Comparison of ENCODE assay signal across 25 cellular contexts in the genomic region with DNA sequence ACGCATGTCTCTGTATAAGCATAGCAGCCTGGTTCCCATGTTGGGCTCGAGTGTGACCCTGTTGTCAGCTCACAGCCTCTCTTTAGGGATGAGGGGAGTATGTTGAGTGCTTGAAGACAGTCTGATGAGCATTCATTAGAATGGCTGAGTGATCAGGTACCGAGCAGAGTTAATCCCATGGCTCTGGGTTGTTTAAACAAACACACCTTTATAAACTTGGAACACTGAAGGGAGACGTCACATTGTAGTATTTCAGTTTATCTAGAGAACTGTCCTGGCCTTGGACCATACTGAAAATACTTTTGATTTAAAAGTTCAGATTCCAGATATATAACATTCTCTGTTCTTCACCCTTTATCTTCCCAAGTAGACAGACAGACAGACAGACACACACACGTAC.
"Had no signal": no experiment of that assay in that cellular context is flagged by ENCODE, and none has a peak within 500 bp of the region (broad histone marks: within the 10 kb centered on the region; RNA-seq: fewer than 3 reads in every experiment).

No MANE protein-coding gene starts in this region.

- H3K4me1 Mint-ChIP-seq: activated CD4-positive, alpha-beta memory T cell treated with anti-CD3 and anti-CD28 coated beads, Interleukin-2, amount 10 ng/mL, durations not matched to agents 7 days and 5 days; activated CD4-positive, alpha-beta T cell treated with anti-CD3 and anti-CD28 coated beads, Interleukin-2, amount 10 ng/mL, durations not matched to agents 7 days and 5 days; stimulated activated memory B cell treated with anti-CD40 and anti-IgM and Interleukin-4, amounts not matched to agents 10 μg/mL and 1 μg/mL and 100 μg/mL, for 72 hours; stimulated activated naive CD8-positive, alpha-beta T cell treated with anti-CD3 and anti-CD28 coated beads, Interleukin-15, amount 100 ng/mL, for 72 hours had no signal

- H3K27ac ChIP-seq: foreskin keratinocyte, neural progenitor cell, skin epidermis, tibial artery had no signal

- H3K36me3 ChIP-seq: esophagus muscularis mucosa, neural progenitor cell, tibial artery had no signal

- DNase-seq: activated CD4-positive, alpha-beta memory T cell treated with anti-CD3 and anti-CD28 coated beads, Interleukin-2, amount 10 ng/mL, durations not matched to agents 7 days and 5 days; activated CD4-positive, alpha-beta T cell treated with anti-CD3 and anti-CD28 coated beads for 1 hour; activated CD4-positive, alpha-beta T cell treated with anti-CD3 and anti-CD28 coated beads, Interleukin-2, amount 10 ng/mL, durations not matched to agents 7 days and 5 days; activated CD8-positive, alpha-beta memory T cell treated with anti-CD3 and anti-CD28 coated beads, Interleukin-2, amount 50 U/mL, for 48 hours; activated gamma-delta T cell treated with Interleukin-2 at 50 U/mL for 16 hours; activated naive CD4-positive, alpha-beta T cell treated with anti-CD3 and anti-CD28 coated beads, Interleukin-2, amount 50 U/mL, for 16 hours; activated T-cell treated with anti-CD3 and anti-CD28 coated beads, Interleukin-2, amount 50 U/mL, for 24 hours; amygdala; caudate nucleus; foreskin keratinocyte; left ventricle myocardium superior; mammary epithelial cell; midbrain; naive thymus-derived CD8-positive, alpha-beta T cell; stimulated activated CD4-positive, alpha-beta T cell treated with anti-CD3 and anti-CD28 coated beads, Interleukin-1b, Interleukin-23, amount 100 ng/mL, for 48 hours; stimulated activated CD4-positive, alpha-beta T cell treated with anti-CD3 and anti-CD28 coated beads, Interleukin-4, amount 100 ng/mL, for 4 hours; stimulated activated CD8-positive, alpha-beta memory T cell treated with anti-CD3 and anti-CD28 coated beads, Interleukin-4, amount 100 ng/mL, for 48 hours; stimulated activated naive CD8-positive, alpha-beta T cell treated with anti-CD3 and anti-CD28 coated beads, Interleukin-15, amount 100 ng/mL, for 72 hours; T-helper 2 cell; tibial artery had no signal

- H3K9me3 ChIP-seq: esophagus muscularis mucosa, tibial artery had no signal

- ATAC-seq: foreskin keratinocyte; left ventricle myocardium superior; naive thymus-derived CD8-positive, alpha-beta T cell; sciatic nerve; stimulated activated naive CD8-positive, alpha-beta T cell treated with anti-CD3 and anti-CD28 coated beads, Interleukin-15, amount 100 ng/mL, for 72 hours had no signal

- H3K4me3 Mint-ChIP-seq: activated CD4-positive, alpha-beta memory T cell treated with anti-CD3 and anti-CD28 coated beads, Interleukin-2, amount 10 ng/mL, durations not matched to agents 7 days and 5 days; activated CD4-positive, alpha-beta T cell treated with anti-CD3 and anti-CD28 coated beads, Interleukin-2, amount 10 ng/mL, durations not matched to agents 7 days and 5 days; activated T-cell treated with anti-CD3 and anti-CD28 coated beads, Interleukin-2, amount 50 U/mL, for 24 hours; naive thymus-derived CD8-positive, alpha-beta T cell; neural progenitor cell; stimulated activated memory B cell treated with anti-CD40 and anti-IgM and Interleukin-4, amounts not matched to agents 10 μg/mL and 1 μg/mL and 100 μg/mL, for 72 hours; stimulated activated naive CD8-positive, alpha-beta T cell treated with anti-CD3 and anti-CD28 coated beads, Interleukin-15, amount 100 ng/mL, for 72 hours had no signal

- H3K27ac Mint-ChIP-seq: activated CD4-positive, alpha-beta memory T cell treated with anti-CD3 and anti-CD28 coated beads, Interleukin-2, amount 10 ng/mL, durations not matched to agents 7 days and 5 days; activated CD4-positive, alpha-beta T cell treated with anti-CD3 and anti-CD28 coated beads, Interleukin-2, amount 10 ng/mL, durations not matched to agents 7 days and 5 days; activated T-cell treated with anti-CD3 and anti-CD28 coated beads, Interleukin-2, amount 50 U/mL, for 24 hours; neural progenitor cell; stimulated activated memory B cell treated with anti-CD40 and anti-IgM and Interleukin-4, amounts not matched to agents 10 μg/mL and 1 μg/mL and 100 μg/mL, for 72 hours had no signal

- H3K27me3 ChIP-seq: esophagus muscularis mucosa, foreskin keratinocyte, neural progenitor cell, tibial artery had no signal

- H3K9me3 Mint-ChIP-seq: activated CD4-positive, alpha-beta memory T cell treated with anti-CD3 and anti-CD28 coated beads, Interleukin-2, amount 10 ng/mL, durations not matched to agents 7 days and 5 days; activated CD4-positive, alpha-beta T cell treated with anti-CD3 and anti-CD28 coated beads, Interleukin-2, amount 10 ng/mL, durations not matched to agents 7 days and 5 days; activated T-cell treated with anti-CD3 and anti-CD28 coated beads, Interleukin-2, amount 50 U/mL, for 24 hours; naive thymus-derived CD8-positive, alpha-beta T cell; neural progenitor cell; stimulated activated memory B cell treated with anti-CD40 and anti-IgM and Interleukin-4, amounts not matched to agents 10 μg/mL and 1 μg/mL and 100 μg/mL, for 72 hours; stimulated activated naive CD8-positive, alpha-beta T cell treated with anti-CD3 and anti-CD28 coated beads, Interleukin-15, amount 100 ng/mL, for 72 hours had no signal

- H3K4me3 ChIP-seq: esophagus muscularis mucosa, neural progenitor cell, skin epidermis, tibial artery had no signal

- H3K36me3 Mint-ChIP-seq: naive thymus-derived CD8-positive, alpha-beta T cell; neural progenitor cell; stimulated activated memory B cell treated with anti-CD40 and anti-IgM and Interleukin-4, amounts not matched to agents 10 μg/mL and 1 μg/mL and 100 μg/mL, for 72 hours had no signal
